Comparison of ENCODE assay signal across 23 cellular contexts in genomic region chr4:101239685-101240084, GRCh38.
DNase-seq lines count a peak whose midpoint lies in the region; ATAC-seq, FAIRE-seq and TF ChIP-seq lines count a peak whose summit lies in the region.
"Had no signal": no experiment of that assay in that cellular context is flagged by ENCODE, and none has a peak within 500 bp of the region (broad histone marks: within the 10 kb centered on the region; RNA-seq: fewer than 3 reads in every experiment).

No MANE protein-coding gene starts in this region.

- H3K36me3 Mint-ChIP-seq in T-helper 17 cell (ENCODE audit: low read depth): no peaks in the 10 kb centered on the region
- H3K36me3 Mint-ChIP-seq in Caco-2 (ENCODE audit: insufficient read depth, unreplicated experiment): no peaks in the 10 kb centered on the region
- H3K36me3 Mint-ChIP-seq: CD4-positive, CD25-positive, alpha-beta regulatory T cell; T-cell had no signal

- H3K4me1 Mint-ChIP-seq in T-helper 17 cell: peaks cover 31% of the 10 kb centered on the region
- H3K4me1 Mint-ChIP-seq in Caco-2 (ENCODE audit: low read depth, unreplicated experiment): no peaks in the 10 kb centered on the region
- H3K4me1 Mint-ChIP-seq: activated CD4-positive, alpha-beta T cell treated with anti-CD3 and anti-CD28 coated beads, Interleukin-2, amount 10 ng/mL, durations not matched to agents 7 days and 5 days had no signal

- no peak for DNase-seq in A673 (ENCODE audit: low spot score)
- no peak for DNase-seq in T-helper 17 cell
- DNase-seq in keratinocyte (ENCODE audit: low read depth, low spot score): no peak
- DNase-seq in islet precursor cell: no peak
- no peak for DNase-seq in Caco-2
- no peak for DNase-seq in DMS153 treated with DMSO at 0.1 percent for 48 hours (lab: John Stamatoyannopoulos, UW; ENCODE audit: unreplicated experiment)
- DNase-seq: activated CD4-positive, alpha-beta T cell treated with anti-CD3 and anti-CD28 coated beads, Interleukin-2, amount 10 ng/mL, durations not matched to agents 7 days and 5 days; activated effector memory CD4-positive, alpha-beta T cell treated with anti-CD3 and anti-CD28 coated beads, Interleukin-2, amount 50 U/mL, for 16 hours; CD4-positive, CD25-positive, alpha-beta regulatory T cell; cortex of kidney; DMS 273 treated with DMSO at 0.1 percent for 48 hours; GF-D8; NCI-H1105; NCI-H2029 treated with DMSO at 0.1 percent for 48 hours; NCI-H446 treated with DMSO at 0.1 percent for 48 hours; ovary; right cardiac atrium; T-cell had no signal

- no peak overlapping the region for H3K4me3 Mint-ChIP-seq in T-helper 17 cell
- H3K4me3 Mint-ChIP-seq in Caco-2 (ENCODE audit: unreplicated experiment): no peak overlapping the region
- H3K4me3 Mint-ChIP-seq: activated CD4-positive, alpha-beta T cell treated with anti-CD3 and anti-CD28 coated beads, Interleukin-2, amount 10 ng/mL, durations not matched to agents 7 days and 5 days; CD4-positive, CD25-positive, alpha-beta regulatory T cell; T-cell had no signal

- H3K27ac Mint-ChIP-seq in T-helper 17 cell (peak overlapping the region; percentile 21), Caco-2 (ENCODE audit: unreplicated experiment) (no peak overlapping the region)
- H3K27ac Mint-ChIP-seq: activated CD4-positive, alpha-beta T cell treated with anti-CD3 and anti-CD28 coated beads, Interleukin-2, amount 10 ng/mL, durations not matched to agents 7 days and 5 days; T-cell had no signal

- no peaks in the 10 kb centered on the region for H4K20me1 ChIP-seq in keratinocyte (ENCODE audit: control insufficient read depth, extremely low read depth, insufficient read depth, low read length)

- H3K27me3 ChIP-seq in A673 (replicated peaks; ENCODE audit: insufficient read depth, low read depth, low read length, poor library complexity): no peaks in the 10 kb centered on the region
- H3K27me3 ChIP-seq in keratinocyte (ENCODE audit: control insufficient read depth, extremely low read depth, insufficient read depth, low read length): no peaks in the 10 kb centered on the region
- no peaks in the 10 kb centered on the region for H3K27me3 ChIP-seq in Caco-2 (replicated peaks; ENCODE audit: control insufficient read depth, insufficient read depth, low read length)
- H3K27me3 ChIP-seq: hepatocyte, ovary, vagina had no signal

- H3K9me3 Mint-ChIP-seq in Caco-2 (ENCODE audit: unreplicated experiment): no peaks in the 10 kb centered on the region
- H3K9me3 Mint-ChIP-seq: activated CD4-positive, alpha-beta T cell treated with anti-CD3 and anti-CD28 coated beads, Interleukin-2, amount 10 ng/mL, durations not matched to agents 7 days and 5 days; CD4-positive, CD25-positive, alpha-beta regulatory T cell; T-cell had no signal

- ATAC-seq in T-helper 17 cell (no peak), HG02759 (IDR thresholded peaks at IDR 0.05; ENCODE audit: unreplicated experiment) (no peak)
- ATAC-seq: right cardiac atrium, T-cell had no signal

- no peak overlapping the region for H3K4me2 ChIP-seq in keratinocyte (ENCODE audit: control insufficient read depth, extremely low read depth, insufficient read depth, low read depth, low read length)
- H3K4me2 ChIP-seq: hepatocyte had no signal

- intact Hi-C loops in A673 (cut with micrococcal nuclease; ENCODE audit: unreplicated experiment): no loop called here
- intact Hi-C loops in Caco-2 (cut with micrococcal nuclease; ENCODE audit: unreplicated experiment): no loop called here

- no peak overlapping the region for H2AFZ ChIP-seq in keratinocyte (ENCODE audit: control insufficient read depth, low read length)
- H2AFZ ChIP-seq: hepatocyte had no signal

- H3K9me3 ChIP-seq in A673 (ENCODE audit: low read depth, low read length, poor library complexity, severe bottlenecking) (no peaks in the 10 kb centered on the region), HEK293 (ENCODE audit: control insufficient read depth, insufficient read depth, low read depth, low read length) (no peaks in the 10 kb centered on the region), T-helper 17 cell (ENCODE audit: control insufficient read depth, low read length, poor library complexity, severe bottlenecking) (peaks cover 2% of the 10 kb centered on the region), keratinocyte (ENCODE audit: control insufficient read depth, low read depth, low read length) (no peaks in the 10 kb centered on the region), Caco-2 (no peaks in the 10 kb centered on the region)
- H3K9me3 ChIP-seq: ovary, vagina had no signal

- H3K79me2 ChIP-seq in keratinocyte (ENCODE audit: control insufficient read depth, insufficient read depth, low read length): peaks cover 77% of the 10 kb centered on the region

- H3K9me1 ChIP-seq in keratinocyte (ENCODE audit: control insufficient read depth, extremely low read depth, insufficient read depth, low read length): no peaks in the 10 kb centered on the region

- CTCF ChIA-PET in A673 (lab: Charles Lee) (no interaction called here), HEK293 (lab: Yijun Ruan, JAX) (no interaction called here), Caco-2 (lab: Charles Lee) (no interaction called here)

- FAIRE-seq in keratinocyte (lab: Jason Lieb, UNC): peak; percentile 17

- H3K27ac ChIP-seq in A673 (ENCODE audit: low read depth, low read length, poor library complexity, severe bottlenecking) (peak overlapping the region; percentile 62), HEK293 (ENCODE audit: extremely low read depth, low read depth, low read length) (no peak overlapping the region), keratinocyte (ENCODE audit: control insufficient read depth, insufficient read depth, low read length) (peak overlapping the region; percentile 41)
- H3K27ac ChIP-seq: hepatocyte, ovary, vagina had no signal

- no peaks in the 10 kb centered on the region for H3K27me3 Mint-ChIP-seq in T-helper 17 cell
- H3K27me3 Mint-ChIP-seq in Caco-2 (ENCODE audit: insufficient read depth, unreplicated experiment): no peaks in the 10 kb centered on the region
- H3K27me3 Mint-ChIP-seq: activated CD4-positive, alpha-beta T cell treated with anti-CD3 and anti-CD28 coated beads, Interleukin-2, amount 10 ng/mL, durations not matched to agents 7 days and 5 days; CD4-positive, CD25-positive, alpha-beta regulatory T cell; T-cell had no signal

- H3K4me3 ChIP-seq in A673 (ENCODE audit: low read depth, low read length, poor library complexity, severe bottlenecking) (no peak overlapping the region), HEK293 (ENCODE audit: low read depth, low read length) (no peak overlapping the region), keratinocyte (ENCODE audit: control insufficient read depth in 2 of 3, extremely low read depth in 1 of 3, insufficient read depth in 2 of 3, low read depth in 1 of 3, low read length in 3 of 3) (no peak overlapping the region), Caco-2 (ENCODE audit: low read depth, low read length) (no peak overlapping the region)
- H3K4me3 ChIP-seq: hepatocyte, lung, ovary, vagina had no signal

- no peaks in the 10 kb centered on the region for H3K36me3 ChIP-seq in A673 (ENCODE audit: insufficient read depth, low read length, poor library complexity, severe bottlenecking)
- H3K36me3 ChIP-seq in HEK293 (ENCODE audit: control insufficient read depth in 2 of 2, insufficient read depth in 1 of 2, low read length in 2 of 2): no peaks in the 10 kb centered on the region
- H3K36me3 ChIP-seq in keratinocyte (ENCODE audit: control insufficient read depth in 2 of 2, extremely low read depth in 1 of 2, insufficient read depth in 2 of 2, low read length in 2 of 2): no peaks in the 10 kb centered on the region
- no peaks in the 10 kb centered on the region for H3K36me3 ChIP-seq in Caco-2 (ENCODE audit: control insufficient read depth, insufficient read depth, low read length)
- H3K36me3 ChIP-seq: ovary, vagina had no signal

- POLR2A ChIA-PET in A673 (lab: Charles Lee; ENCODE audit: low non-redundant PET): no interaction called here
- POLR2A ChIA-PET in HEK293 (lab: Yijun Ruan, JAX): no interaction called here
- POLR2A ChIA-PET in Caco-2 (lab: Charles Lee): no interaction called here

- dilution Hi-C loops in keratinocyte (cut with MboI; ENCODE audit: extremely low pct_ligation_motif_present, low sequenced_read_pairs): no loop called here

- BruUV-seq in A673 (replicated peaks; lab: Mats Ljungman, UMichigan): no TSS peak
- BruUV-seq in Caco-2 (replicated peaks; lab: Mats Ljungman, UMichigan): no TSS peak

- H3K9ac ChIP-seq in keratinocyte (ENCODE audit: control insufficient read depth, extremely low read depth, insufficient read depth, low read length): no peak overlapping the region

- H3K4me1 ChIP-seq in A673 (ENCODE audit: insufficient read depth, low read length, poor library complexity, severe bottlenecking): peaks cover 33% of the 10 kb centered on the region
- H3K4me1 ChIP-seq in HEK293 (ENCODE audit: control insufficient read depth, insufficient read depth, low read length): peaks cover 7% of the 10 kb centered on the region; the same call in 1 of the 2 replicates
- peaks cover 17% of the 10 kb centered on the region for H3K4me1 ChIP-seq in keratinocyte (ENCODE audit: control insufficient read depth, extremely low read depth, insufficient read depth, low read length)
- H3K4me1 ChIP-seq in Caco-2: no peaks in the 10 kb centered on the region

- TF ChIP-seq CTCF in A673 (conservative IDR thresholded peaks at IDR 0.05; ENCODE audit: low read depth, low read length) (no peak), HEK293 (tag by site-specific recombination; IDR thresholded peaks at IDR 0.05) (no peak), keratinocyte (optimal IDR thresholded peaks at IDR 0.05 in 1 of 3, IDR thresholded peaks at IDR 0.05 in 1 of 3, conservative IDR thresholded peaks at IDR 0.05 in 1 of 3; ENCODE audit: extremely low read depth in 1 of 3, insufficient read depth in 2 of 3, low read length in 3 of 3) (no peak), Caco-2 (IDR thresholded peaks at IDR 0.05; ENCODE audit: insufficient read depth in 1 of 2, low read depth in 1 of 2, low read length in 1 of 2, severe bottlenecking in 1 of 2, unreplicated experiment in 1 of 2) (no peak)

TF ChIP-seq in HEK293, 187 proteins besides CTCF, POLR2A, EP300 and RAD21 (continues in another document):
- TF ChIP-seq ZBTB17 (tag by site-specific recombination; IDR thresholded peaks at IDR 0.05) (no peak), PRDM6 (tag by site-specific recombination; IDR thresholded peaks at IDR 0.05) (peak; percentile 74)
